ENCODE assay signal across 22 cellular contexts in genomic region chr4:186812592-186812991, GRCh38.
A peak's percentile ranks its signal among the peaks of the same experiment; 100 is the strongest.
DNase-seq lines count a peak whose midpoint lies in the region; ATAC-seq and TF ChIP-seq lines count a peak whose summit lies in the region.
"Had no signal": no experiment of that assay in that cellular context is flagged by ENCODE, and none has a peak within 500 bp of the region (broad histone marks: within the 10 kb centered on the region; RNA-seq: fewer than 3 reads in every experiment).

No MANE protein-coding gene starts in this region.

- DNase-seq in G401 (ENCODE audit: low spot score) (peak; percentile 16), NCI-H69 (lab: John Stamatoyannopoulos, UW) (peak; percentile 2), colonic mucosa (no peak), NCI-H510A (lab: John Stamatoyannopoulos, UW) (no peak), left ventricle myocardium inferior (no peak)
- DNase-seq: 8988T; ACHN; AML-193; BE2C; Caco-2; CD4-positive, CD25-positive, alpha-beta regulatory T cell; CD8-positive, alpha-beta T cell; DMS153; DND-41; GDM1; H9; HFFc6 had no signal

- peak overlapping the region; percentile 71; the same call in 1 of the 2 replicates for H3K27ac ChIP-seq in BLaER1
- H3K27ac ChIP-seq in colonic mucosa = peak overlapping the region; percentile 16
- no peak overlapping the region for H3K27ac ChIP-seq in left ventricle myocardium inferior (replicated peaks)
- H3K27ac ChIP-seq: A549, C4-2B had no signal

- intact Hi-C loops in colonic mucosa (cut with DNase I) = no loop called here
- intact Hi-C loops in left ventricle myocardium inferior (cut with micrococcal nuclease) = no loop called here

- H3K9ac ChIP-seq in BLaER1 (peak overlapping the region; percentile 16; the same call in 1 of the 2 replicates), colonic mucosa (ENCODE audit: low read depth in 2 of 2, low read length in 2 of 2) (no peak overlapping the region)

- ATAC-seq in HG03469 (IDR thresholded peaks at IDR 0.05; ENCODE audit: unreplicated experiment) = no peak
- ATAC-seq: A549; CD8-positive, alpha-beta T cell; GM23338 had no signal

- in situ Hi-C loops in G401 (cut with HindIII; ENCODE audit: low sequenced_read_pairs) = no loop called here

- peak overlapping the region; percentile 65 for H3K4me2 ChIP-seq in BLaER1
- H3K4me2 ChIP-seq: A549, GM23338 had no signal

- peaks cover 76% of the 10 kb centered on the region for H3K4me1 ChIP-seq in BLaER1
- no peaks in the 10 kb centered on the region for H3K4me1 ChIP-seq in colonic mucosa
- H3K4me1 ChIP-seq in left ventricle myocardium inferior = no peaks in the 10 kb centered on the region
- H3K4me1 ChIP-seq: BE2C, Caco-2 had no signal

- peaks cover 37% of the 10 kb centered on the region for H3K9me3 ChIP-seq in BLaER1
- H3K9me3 ChIP-seq in colonic mucosa = no peaks in the 10 kb centered on the region
- H3K9me3 ChIP-seq in left ventricle myocardium inferior (replicated peaks) = no peaks in the 10 kb centered on the region
- H3K9me3 ChIP-seq: A549, BE2C, Caco-2 had no signal

- H3K36me3 ChIP-seq in BLaER1 (peaks cover 6% of the 10 kb centered on the region; the same call in 1 of the 2 replicates), colonic mucosa (no peaks in the 10 kb centered on the region), left ventricle myocardium inferior (no peaks in the 10 kb centered on the region)
- H3K36me3 ChIP-seq: BE2C had no signal

- no peak for TF ChIP-seq CTCF in colonic mucosa (IDR thresholded peaks at IDR 0.05)
- TF ChIP-seq CTCF in left ventricle myocardium inferior (IDR thresholded peaks at IDR 0.05; ENCODE audit: borderline replicate concordance) = no peak

- H3K4me3 ChIP-seq in BLaER1 = no peak overlapping the region
- H3K4me3 ChIP-seq in colonic mucosa = no peak overlapping the region
- no peak overlapping the region for H3K4me3 ChIP-seq in left ventricle myocardium inferior
- H3K4me3 ChIP-seq: A549, GM23338 had no signal

- H4K20me1 ChIP-seq in BLaER1 = no peaks in the 10 kb centered on the region

- H3K27me3 ChIP-seq in BLaER1 (no peaks in the 10 kb centered on the region), colonic mucosa (no peaks in the 10 kb centered on the region), left ventricle myocardium inferior (ENCODE audit: low read depth) (no peaks in the 10 kb centered on the region)
- H3K27me3 ChIP-seq: BE2C had no signal

Comparison
In these comparisons a context has a peak if more than half of its experiments do, and no peak if none do; other contexts are left out.
1. DNase-seq: peak in G401 (single experiment) and NCI-H69 (single experiment); none in colonic mucosa (single experiment), NCI-H510A (single experiment) and left ventricle myocardium inferior (single experiment).